In genomic region chr4:184282895-184283654, GRCh38 we compare ENCODE assay signal across 8 cellular contexts.
DNase-seq lines count a peak whose midpoint lies in the region; ATAC-seq and TF ChIP-seq lines count a peak whose summit lies in the region.

No MANE protein-coding gene starts in this region.

- peak overlapping the region in 4 of 5 donors; percentile 28 to 73 (median 58) for H3K27ac ChIP-seq in stomach

- H3K4me1 Mint-ChIP-seq in activated T-helper 1 cell treated with anti-CD3 and anti-CD28 coated beads, Interleukin-12 subunit alpha, Interleukin-12 subunit beta, Interleukin-2, Interleukin-4 antibody, amounts not matched to agents 30 ng/mL and 10 ng/mL and 1 ng/mL, durations not matched to agents 14 hours and 24 hours and 36 hours (ENCODE audit: low read depth) = peaks cover 77% of the 10 kb centered on the region

- peaks cover 6% of the 10 kb centered on the region for H3K36me3 Mint-ChIP-seq in activated T-helper 1 cell treated with anti-CD3 and anti-CD28 coated beads, Interleukin-12 subunit alpha, Interleukin-12 subunit beta, Interleukin-2, Interleukin-4 antibody, amounts not matched to agents 30 ng/mL and 10 ng/mL and 1 ng/mL, durations not matched to agents 14 hours and 24 hours and 36 hours (ENCODE audit: low read depth)

- peaks cover 5% of the 10 kb centered on the region for H3K9me3 Mint-ChIP-seq in activated T-helper 1 cell treated with anti-CD3 and anti-CD28 coated beads, Interleukin-12 subunit alpha, Interleukin-12 subunit beta, Interleukin-2, Interleukin-4 antibody, amounts not matched to agents 30 ng/mL and 10 ng/mL and 1 ng/mL, durations not matched to agents 14 hours and 24 hours and 36 hours

- peaks cover 16 to 34% (median 23%) of the 10 kb centered on the region in 4 donors for H3K4me1 ChIP-seq in stomach

- no peak overlapping the region for H3K4me3 ChIP-seq in stomach
- H3K4me3 ChIP-seq in H7 (ENCODE audit: insufficient read depth, low read depth, low read length) = no peak overlapping the region

- H3K36me3 ChIP-seq in stomach (no peaks in the 10 kb centered on the region), H7 (replicated peaks; ENCODE audit: control insufficient read depth, insufficient read depth, low read length) (no peaks in the 10 kb centered on the region)

- WGBS in stomach, 5 donors = 55 to 75% (median 69%) methylated on average over 9 of the region's 9 CpGs

- H3K4me3 Mint-ChIP-seq in activated T-helper 1 cell treated with anti-CD3 and anti-CD28 coated beads, Interleukin-12 subunit alpha, Interleukin-12 subunit beta, Interleukin-2, Interleukin-4 antibody, amounts not matched to agents 30 ng/mL and 10 ng/mL and 1 ng/mL, durations not matched to agents 14 hours and 24 hours and 36 hours = peak overlapping the region; percentile 55

- no peaks in the 10 kb centered on the region for H3K9me3 ChIP-seq in stomach

- peak overlapping the region; percentile 87 for H3K27ac Mint-ChIP-seq in activated T-helper 1 cell treated with anti-CD3 and anti-CD28 coated beads, Interleukin-12 subunit alpha, Interleukin-12 subunit beta, Interleukin-2, Interleukin-4 antibody, amounts not matched to agents 30 ng/mL and 10 ng/mL and 1 ng/mL, durations not matched to agents 14 hours and 24 hours and 36 hours

- intact Hi-C loops in activated T-helper 1 cell treated with anti-CD3 and anti-CD28 coated beads, Interleukin-12 subunit alpha, Interleukin-12 subunit beta, Interleukin-2, Interleukin-4 antibody, amounts not matched to agents 30 ng/mL and 10 ng/mL and 1 ng/mL, durations not matched to agents 14 hours and 24 hours and 36 hours (cut with micrococcal nuclease) = loop anchor here (1.0 to 2.0 kb wide), 8 partner anchors 36 to 451 kb away; partner anchors contain the start of genes CASP3, CENPU, IRF2 and PRIMPOL
- intact Hi-C loops in stomach (cut with DNase I; ENCODE audit: low total_unique reads) = no loop called here

- H3K27me3 ChIP-seq in stomach = no peaks in the 10 kb centered on the region
- no peaks in the 10 kb centered on the region for H3K27me3 ChIP-seq in H7 (ENCODE audit: control insufficient read depth, insufficient read depth, low read length)

- DNase-seq in DMS153 (lab: John Stamatoyannopoulos, UW) (peak; percentile 57), stomach (no peak), retina (no peak), ureter (ENCODE audit: low spot score) (no peak), H7 (no peak)
- no peak for DNase-seq in activated T-helper 1 cell treated with anti-CD3 and anti-CD28 coated beads, Interleukin-12 subunit alpha, Interleukin-12 subunit beta, Interleukin-2, Interleukin-4 antibody, amounts not matched to agents 30 ng/mL and 10 ng/mL and 1 ng/mL, durations not matched to agents 14 hours and 24 hours and 36 hours (ENCODE audit: low spot score)

- ATAC-seq in GM19043 (IDR thresholded peaks at IDR 0.05; ENCODE audit: low read depth, unreplicated experiment) (peak; percentile 62), HG03135 (IDR thresholded peaks at IDR 0.05; ENCODE audit: unreplicated experiment) (peak; percentile 60)

- TF ChIP-seq CTCF in stomach (IDR thresholded peaks at IDR 0.05) = no peak

- no peak for TF ChIP-seq POLR2A in stomach (IDR thresholded peaks at IDR 0.05)

- TF ChIP-seq EP300 in stomach (IDR thresholded peaks at IDR 0.05) = no peak

- no peaks in the 10 kb centered on the region for H3K27me3 Mint-ChIP-seq in activated T-helper 1 cell treated with anti-CD3 and anti-CD28 coated beads, Interleukin-12 subunit alpha, Interleukin-12 subunit beta, Interleukin-2, Interleukin-4 antibody, amounts not matched to agents 30 ng/mL and 10 ng/mL and 1 ng/mL, durations not matched to agents 14 hours and 24 hours and 36 hours (ENCODE audit: insufficient read depth)
